ENCODE assay signal across 1 cellular context in the genomic region with DNA sequence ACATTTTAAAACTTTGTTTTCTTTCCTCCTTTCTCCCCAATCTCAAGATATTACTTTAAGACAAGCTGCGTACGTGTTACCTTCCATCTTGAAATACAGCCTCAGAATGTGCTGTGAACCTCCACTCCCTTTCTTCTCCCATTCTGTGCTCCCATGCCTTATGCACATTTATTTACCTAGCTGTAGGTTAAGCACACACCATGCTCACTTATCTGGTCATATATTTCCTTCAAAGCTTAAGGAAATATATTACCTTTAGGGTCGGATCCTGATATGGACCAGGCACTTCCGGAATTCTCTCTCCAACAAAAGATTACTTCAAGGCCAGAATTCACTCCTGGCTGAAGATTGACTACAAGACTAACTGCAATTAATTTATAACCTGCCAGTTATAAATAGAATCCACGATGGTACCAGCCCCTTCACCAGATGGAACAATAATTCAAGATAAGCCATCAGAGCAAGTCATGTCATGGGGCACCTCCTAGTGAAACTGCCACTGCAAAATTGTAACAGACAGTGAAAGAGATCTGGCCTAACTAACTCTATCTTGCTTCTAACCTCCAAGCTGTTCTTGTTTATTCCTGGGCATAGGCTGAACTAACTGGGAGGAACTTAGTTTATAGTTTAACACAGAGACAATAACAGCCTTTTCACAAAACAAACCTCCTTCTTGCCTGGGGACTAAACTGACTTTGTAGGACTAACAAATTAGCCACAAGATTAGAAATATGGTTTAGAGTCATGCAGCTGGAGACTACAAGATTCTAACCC.
TF ChIP-seq lines count a peak whose summit lies in the region.

No MANE protein-coding gene starts in this region.

TF ChIP-seq in H1, 55 proteins besides CTCF, POLR2A, EP300 and RAD21:
- TF ChIP-seq, protein P1, sequence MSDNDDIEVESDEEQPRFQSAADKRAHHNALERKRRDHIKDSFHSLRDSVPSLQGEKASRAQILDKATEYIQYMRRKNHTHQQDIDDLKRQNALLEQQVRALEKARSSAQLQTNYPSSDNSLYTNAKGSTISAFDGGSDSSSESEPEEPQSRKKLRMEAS (IDR thresholded peaks at IDR 0.05): no peak
- TF ChIP-seq CBX8 (IDR thresholded peaks at IDR 0.05; ENCODE audit: borderline replicate concordance, low read depth, low read length) (no peak), ASH2L (IDR thresholded peaks at IDR 0.05; ENCODE audit: low read length) (no peak), SRF (IDR thresholded peaks at IDR 0.05; ENCODE audit: low read depth, low read length) (no peak)
